In the genomic region with DNA sequence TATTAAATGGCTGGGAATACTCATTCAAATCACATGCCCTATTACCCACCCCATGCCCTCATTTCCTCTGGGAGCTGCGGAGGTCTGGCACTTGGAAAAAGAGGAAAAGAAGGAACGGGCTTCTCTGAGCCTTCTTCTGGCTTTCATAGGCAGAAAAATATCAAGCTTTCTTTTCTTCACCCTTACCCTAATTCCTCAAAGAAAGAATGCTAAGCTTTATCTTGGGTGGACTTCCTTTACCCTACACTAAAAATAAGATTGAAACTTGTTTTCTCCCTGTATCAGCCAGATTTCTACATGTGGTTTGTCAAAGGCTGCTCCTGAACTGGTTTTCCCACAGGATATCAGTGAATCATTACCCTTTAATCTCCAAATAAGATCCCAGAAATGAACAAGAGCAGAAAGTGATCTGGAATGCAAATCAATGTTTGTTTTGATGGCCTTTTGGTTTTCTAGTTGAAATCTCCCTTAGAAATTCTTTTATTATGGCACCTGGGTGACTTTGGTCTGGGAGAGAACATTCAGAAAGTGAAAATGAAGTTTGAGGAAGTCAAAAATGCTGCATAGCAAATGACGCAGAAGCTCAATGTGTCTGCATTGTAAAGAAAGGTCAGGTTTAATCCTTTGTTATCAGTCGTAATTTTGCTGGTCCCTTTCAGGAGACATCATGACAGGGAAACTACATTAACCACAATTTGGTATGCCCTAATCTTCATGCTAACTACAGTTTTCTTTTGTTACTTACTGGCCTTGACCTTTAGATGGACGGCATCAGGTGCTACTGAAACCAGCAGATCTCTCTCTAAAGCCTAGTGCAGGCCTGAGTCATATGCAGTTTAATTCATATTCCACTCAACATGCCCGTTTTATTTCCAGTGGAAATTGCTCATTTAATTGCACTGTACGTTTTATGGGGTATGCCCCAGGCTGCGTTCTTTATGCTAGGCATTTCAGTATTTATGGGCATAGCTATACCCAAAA, we compare ENCODE assay signal across 8 cellular contexts. TPM values are rescaled to one million over a fixed set of nuclear protein-coding genes. Genes with fewer than 3 reads are reported as not detected.
A peak's percentile ranks its signal among the peaks of the same experiment; 100 is the strongest.
DNase-seq lines count a peak whose midpoint lies in the region; ATAC-seq and TF ChIP-seq lines count a peak whose summit lies in the region.

No MANE protein-coding gene starts in this region.

- H3K4me3 ChIP-seq in Caco-2 (ENCODE audit: low read depth, low read length), result no peak overlapping the region

- CTCF ChIA-PET in Caco-2 (lab: Charles Lee), result interaction anchor here (0.8 to 3.4 kb wide), 8 partner anchors 32 to 324 kb away, joined by 3 to 44 read pairs (median 6); partner anchors contain the start of gene NFE2L2

- peak overlapping the region; percentile 48 for H3K4me3 Mint-ChIP-seq in Caco-2 (ENCODE audit: unreplicated experiment)
- H3K4me3 Mint-ChIP-seq in natural killer cell, result peak overlapping the region; percentile 84

- no peaks in the 10 kb centered on the region for H3K27me3 ChIP-seq in Caco-2 (replicated peaks; ENCODE audit: control insufficient read depth, insufficient read depth, low read length)

- intact Hi-C loops in Caco-2 (cut with micrococcal nuclease; ENCODE audit: unreplicated experiment) (loop anchor here (1.0 to 2.0 kb wide), 5 partner anchors 33 to 592 kb away; partner anchors contain the start of gene HNRNPA3), natural killer cell (cut with micrococcal nuclease) (loop anchor here (2.0 to 10.0 kb wide), 3 partner anchors 47 to 559 kb away; partner anchors contain the start of gene HNRNPA3), posterior vena cava (cut with DNase I) (loop anchor here (2.0 to 10.0 kb wide), 5 partner anchors 99 to 589 kb away; partner anchors contain the start of gene NFE2L2 (in 1 of the 2))

- no peaks in the 10 kb centered on the region for H3K9me3 Mint-ChIP-seq in Caco-2 (ENCODE audit: unreplicated experiment)
- no peaks in the 10 kb centered on the region for H3K9me3 Mint-ChIP-seq in natural killer cell

- peak; percentile 25 for TF ChIP-seq POLR2A in GM19193 (IDR thresholded peaks at IDR 0.05; ENCODE audit: extremely low read depth, insufficient read depth, insufficient read length)

- in situ Hi-C loops in SK-MEL-5 (cut with HindIII; ENCODE audit: low pct_unique_long_range_greater_than_20kb, low sequenced_read_pairs), result loop anchor here (10.0 to 25.0 kb wide), 2 partner anchors 99 to 571 kb away; partner anchors contain the start of gene NFE2L2

- H3K4me1 ChIP-seq in Caco-2, result peaks cover 57% of the 10 kb centered on the region

- DNase-seq in Caco-2, result no peak
- peak; percentile 81 for DNase-seq in SK-MEL-5 (ENCODE audit: low read depth, low spot score)
- DNase-seq in epithelial cell of prostate (ENCODE audit: low read depth, low spot score), result no peak
- no peak for DNase-seq in natural killer cell
- DNase-seq in posterior vena cava (ENCODE audit: low spot score), result no peak

- no TSS peak for BruUV-seq in Caco-2 (replicated peaks; lab: Mats Ljungman, UMichigan)

- peaks cover 4% of the 10 kb centered on the region; the same call in 1 of the 2 replicates for H3K9me3 ChIP-seq in Caco-2

- no peaks in the 10 kb centered on the region for H3K36me3 ChIP-seq in Caco-2 (ENCODE audit: control insufficient read depth, insufficient read depth, low read length)

- ATAC-seq in HG03159 (IDR thresholded peaks at IDR 0.05; ENCODE audit: unreplicated experiment), result peak; percentile 50
- peak; percentile 64 to 71 (median 66) for ATAC-seq in natural killer cell
- ATAC-seq in HG03469 (IDR thresholded peaks at IDR 0.05; ENCODE audit: unreplicated experiment), result no peak

- H3K27me3 Mint-ChIP-seq in Caco-2 (ENCODE audit: insufficient read depth, unreplicated experiment) (no peaks in the 10 kb centered on the region), natural killer cell (ENCODE audit: low read depth in 2 of 2) (peaks cover 0 to 2% of the 10 kb centered on the region in 2 donors)

- H3K27ac Mint-ChIP-seq in Caco-2 (ENCODE audit: unreplicated experiment) (peak overlapping the region; percentile 61), natural killer cell (peak overlapping the region in 1 of 2 donors; percentile 85)

- peak overlapping the region; percentile 82 for H3K27ac ChIP-seq in epithelial cell of prostate

- H3K36me3 Mint-ChIP-seq in Caco-2 (ENCODE audit: insufficient read depth, unreplicated experiment) (peaks cover 12% of the 10 kb centered on the region), natural killer cell (no peaks in the 10 kb centered on the region)

- H3K4me1 Mint-ChIP-seq in Caco-2 (ENCODE audit: low read depth, unreplicated experiment), result peaks cover 34% of the 10 kb centered on the region
- H3K4me1 Mint-ChIP-seq in natural killer cell, result peaks cover 13 to 18% of the 10 kb centered on the region in 2 donors

- TF ChIP-seq CTCF in Caco-2 (IDR thresholded peaks at IDR 0.05; ENCODE audit: insufficient read depth in 1 of 2, low read depth in 1 of 2, low read length in 1 of 2, severe bottlenecking in 1 of 2, unreplicated experiment in 1 of 2) (no peak), natural killer cell (IDR thresholded peaks at IDR 0.05) (no peak)

- POLR2A ChIA-PET in Caco-2 (lab: Charles Lee), result interaction anchor here (1.9 to 2.5 kb wide), 2 partner anchors 46 to 99 kb away, joined by 9 read pairs; partner anchors contain the start of genes HNRNPA3 and NFE2L2

RNA-seq across cellular contexts. Expression of gene HNRNPA3, which starts 46.6 kb away (rescaled TPM):
- total RNA-seq in Caco-2 (2022) (322 and 332 TPM in 2 replicates), natural killer cell (100 to 1,000 TPM; 223 to 298 (median 289) TPM), posterior vena cava (100 to 1,000 TPM; 152 to 166 TPM)
- total RNA-seq in SK-MEL-5 (2014; rRNA removed; shearing (Covaris generic)), result 44.9 and 49.1 TPM in 2 replicates
- 192 and 204 TPM in 2 replicates for polyA plus RNA-seq in SK-MEL-5 (2015; cell fraction: cytosol; rRNA removed)
- polyA plus RNA-seq in SK-MEL-5 (2015; cell fraction: nucleus; rRNA removed), result 198 and 205 TPM in 2 replicates
